In genomic region chr1:55635856-55636255, GRCh38 we compare ENCODE assay signal across 25 cellular contexts.
DNase-seq lines count a peak whose midpoint lies in the region; ATAC-seq and TF ChIP-seq lines count a peak whose summit lies in the region.
"Had no signal": no experiment of that assay in that cellular context is flagged by ENCODE, and none has a peak within 500 bp of the region (broad histone marks: within the 10 kb centered on the region; RNA-seq: fewer than 3 reads in every experiment).

No MANE protein-coding gene starts in this region.

- H3K36me3 Mint-ChIP-seq in stimulated activated effector memory CD8-positive, alpha-beta T cell treated with anti-CD3 and anti-CD28 coated beads, Interleukin-12 subunit alpha, Interleukin-12 subunit beta, amount 100 ng/mL, for 72 hours, result no peaks in the 10 kb centered on the region
- H3K36me3 Mint-ChIP-seq: activated naive CD8-positive, alpha-beta T cell; CD8-positive, alpha-beta T cell; naive thymus-derived CD8-positive, alpha-beta T cell had no signal

- CTCF ChIA-PET in BJ (lab: Yijun Ruan, JAX), result interaction anchor here (0.6 kb wide), 1 partner anchor 206 kb away, joined by 3 read pairs; no protein-coding TSS in a partner anchor

- H3K27me3 ChIP-seq in BJ (ENCODE audit: control insufficient read depth, insufficient read depth, low read length), result no peaks in the 10 kb centered on the region
- H3K27me3 ChIP-seq: cardiac muscle cell had no signal

- POLR2A ChIA-PET in BJ (lab: Charles Lee), result no interaction called here

- no peaks in the 10 kb centered on the region for H3K36me3 ChIP-seq in BJ (ENCODE audit: control insufficient read depth, insufficient read depth, low read length)
- H3K36me3 ChIP-seq: cardiac muscle cell had no signal

- DNase-seq in BJ (ENCODE audit: low read depth) (peak; percentile 50), astrocyte of the hippocampus (ENCODE audit: low read depth, low spot score) (peak; percentile 28), foreskin fibroblast (peak; percentile 6 to 12), sciatic nerve (ENCODE audit: low spot score) (no peak), NOMO-1 treated with DMSO at 0.1 percent for 48 hours (lab: John Stamatoyannopoulos, UW; ENCODE audit: unreplicated experiment) (no peak)
- DNase-seq in stimulated activated effector memory CD8-positive, alpha-beta T cell treated with anti-CD3 and anti-CD28 coated beads, Interleukin-12 subunit alpha, Interleukin-12 subunit beta, amount 100 ng/mL, for 72 hours (ENCODE audit: low spot score in 2 of 2), result no peak
- DNase-seq: activated CD8-positive, alpha-beta memory T cell treated with anti-CD3 and anti-CD28 coated beads for 24 hours; activated T-cell treated with anti-CD3 and anti-CD28 coated beads, Interleukin-2, amount 50 U/mL, for 72 hours; CD8-positive, alpha-beta T cell; DMS53; kidney; mesendoderm; naive thymus-derived CD8-positive, alpha-beta T cell; NCI-H1930; NCI-H446; NK-92 treated with Interleukin-12 subunit alpha and Interleukin-12 subunit beta, amount 100 ng/mL, for 24 hours; stimulated activated CD4-positive, alpha-beta T cell treated with anti-CD3 and anti-CD28 coated beads, Interleukin-4, amount 100 ng/mL, for 24 hours; T1000 had no signal

- ATAC-seq in sciatic nerve (peak; percentile 80), GM19455 (IDR thresholded peaks at IDR 0.05; ENCODE audit: unreplicated experiment) (no peak), HG03469 (IDR thresholded peaks at IDR 0.05; ENCODE audit: unreplicated experiment) (no peak)
- no peak for ATAC-seq in stimulated activated effector memory CD8-positive, alpha-beta T cell treated with anti-CD3 and anti-CD28 coated beads, Interleukin-12 subunit alpha, Interleukin-12 subunit beta, amount 100 ng/mL, for 72 hours
- ATAC-seq: activated CD4-positive, CD25-positive, alpha-beta regulatory T cell treated with anti-CD3 and anti-CD28 coated beads, Interleukin-2, amount 50 U/mL, for 24 hours; activated T-cell treated with anti-CD3 and anti-CD28 coated beads, Interleukin-2, amount 50 U/mL, for 72 hours; CD8-positive, alpha-beta T cell; esophagus mucosa; naive thymus-derived CD8-positive, alpha-beta T cell had no signal

- no peak for TF ChIP-seq CTCF in BJ (IDR thresholded peaks at IDR 0.05; ENCODE audit: insufficient read depth, low read depth, low read length)
- no peak for TF ChIP-seq CTCF in foreskin fibroblast (IDR thresholded peaks at IDR 0.05; ENCODE audit: low read depth, low read length)

- H3K4me3 Mint-ChIP-seq in stimulated activated effector memory CD8-positive, alpha-beta T cell treated with anti-CD3 and anti-CD28 coated beads, Interleukin-12 subunit alpha, Interleukin-12 subunit beta, amount 100 ng/mL, for 72 hours, result no peak overlapping the region
- H3K4me3 Mint-ChIP-seq: activated naive CD8-positive, alpha-beta T cell; activated T-cell treated with anti-CD3 and anti-CD28 coated beads, Interleukin-2, amount 50 U/mL, for 72 hours; CD8-positive, alpha-beta T cell; naive thymus-derived CD8-positive, alpha-beta T cell had no signal

- H3K27ac Mint-ChIP-seq in stimulated activated effector memory CD8-positive, alpha-beta T cell treated with anti-CD3 and anti-CD28 coated beads, Interleukin-12 subunit alpha, Interleukin-12 subunit beta, amount 100 ng/mL, for 72 hours, result no peak overlapping the region
- H3K27ac Mint-ChIP-seq: activated naive CD8-positive, alpha-beta T cell; activated T-cell treated with anti-CD3 and anti-CD28 coated beads, Interleukin-2, amount 50 U/mL, for 72 hours; CD8-positive, alpha-beta T cell; naive thymus-derived CD8-positive, alpha-beta T cell had no signal

- H3K4me3 ChIP-seq in BJ (ENCODE audit: low read depth, low read length) (no peak overlapping the region), foreskin fibroblast (ENCODE audit: low read depth in 1 of 2, low read length in 2 of 2) (no peak overlapping the region)
- H3K4me3 ChIP-seq: cardiac muscle cell, smooth muscle cell had no signal

- intact Hi-C loops in sciatic nerve (cut with DNase I), result no loop called here

- no peaks in the 10 kb centered on the region for H3K4me1 Mint-ChIP-seq in stimulated activated effector memory CD8-positive, alpha-beta T cell treated with anti-CD3 and anti-CD28 coated beads, Interleukin-12 subunit alpha, Interleukin-12 subunit beta, amount 100 ng/mL, for 72 hours

- H3K9me3 Mint-ChIP-seq in stimulated activated effector memory CD8-positive, alpha-beta T cell treated with anti-CD3 and anti-CD28 coated beads, Interleukin-12 subunit alpha, Interleukin-12 subunit beta, amount 100 ng/mL, for 72 hours, result no peaks in the 10 kb centered on the region
- H3K9me3 Mint-ChIP-seq: CD8-positive, alpha-beta T cell; naive thymus-derived CD8-positive, alpha-beta T cell had no signal

Comparison
In these comparisons a context has a peak if more than half of its experiments do, and no peak if none do; other contexts are left out.
1. DNase-seq: peak in BJ (single experiment), astrocyte of the hippocampus (single experiment) and foreskin fibroblast (2 of 2); none in sciatic nerve (single experiment), stimulated activated effector memory CD8-positive, alpha-beta T cell treated with anti-CD3 and anti-CD28 coated beads, Interleukin-12 subunit alpha, Interleukin-12 subunit beta, amount 100 ng/mL, for 72 hours (0 of 2) and NOMO-1 treated with DMSO at 0.1 percent for 48 hours (single experiment).